Comparison of ENCODE assay signal across 1 cellular context in the genomic region with DNA sequence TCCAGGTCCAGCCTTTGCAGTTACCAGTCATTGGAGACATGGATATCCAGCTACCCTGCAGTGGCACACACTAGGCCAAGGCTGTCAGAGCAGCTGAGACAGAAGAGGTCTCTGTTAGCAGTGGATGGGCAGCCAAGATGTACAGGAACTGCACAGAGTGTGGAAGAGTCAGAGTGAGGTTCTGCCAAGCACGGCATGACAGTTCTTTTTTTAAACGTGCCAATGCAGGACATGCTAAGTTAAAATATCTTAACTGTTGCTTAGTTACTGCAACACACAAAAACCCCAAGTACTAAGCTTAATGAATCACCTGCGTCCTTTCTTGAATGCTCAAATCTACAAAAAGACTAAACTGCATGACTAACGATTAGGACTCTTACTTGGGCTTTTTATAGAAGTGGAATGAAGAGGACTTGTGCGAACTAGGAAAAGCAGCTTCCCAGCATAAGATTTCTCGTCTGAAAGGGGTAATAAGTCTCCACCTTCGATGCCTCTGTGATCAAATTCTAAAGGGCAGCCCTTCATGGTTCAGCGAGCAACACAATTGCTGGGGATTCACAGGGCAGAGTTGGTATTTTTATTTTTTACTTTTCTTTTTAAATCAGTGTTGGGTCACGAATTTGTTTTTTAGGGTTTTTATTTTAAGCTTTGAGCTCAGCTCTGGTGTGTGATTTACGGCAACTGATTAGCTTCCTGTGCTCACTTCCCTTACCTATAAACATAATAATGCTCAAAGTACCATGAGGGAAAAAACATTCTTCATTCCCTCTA.
TF ChIP-seq lines count a peak whose summit lies in the region.

No MANE protein-coding gene starts in this region.

TF ChIP-seq in HepG2, 621 proteins besides CTCF, POLR2A, EP300 and RAD21:
- TF ChIP-seq RNF2 (conservative IDR thresholded peaks at IDR 0.05; ENCODE audit: low read depth) (no peak), ZNF850 (CRISPR knock-in tag; conservative IDR thresholded peaks at IDR 0.05) (no peak), SP2 (CRISPR knock-in tag; IDR thresholded peaks at IDR 0.05) (no peak), CREBL2 (CRISPR knock-in tag; IDR thresholded peaks at IDR 0.05; ENCODE audit: borderline replicate concordance) (no peak), JDP2 (CRISPR knock-in tag; IDR thresholded peaks at IDR 0.05; ENCODE audit: borderline replicate concordance) (no peak), HCFC1 (IDR thresholded peaks at IDR 0.05; ENCODE audit: low read depth, low read length) (no peak), ZNF549 (CRISPR knock-in tag; IDR thresholded peaks at IDR 0.05) (no peak), REPIN1 (CRISPR knock-in tag; IDR thresholded peaks at IDR 0.05; ENCODE audit: borderline replicate concordance, low read depth) (no peak), ZNF761 (CRISPR knock-in tag; conservative IDR thresholded peaks at IDR 0.05) (no peak), MEIS2 (CRISPR knock-in tag; IDR thresholded peaks at IDR 0.05) (no peak), ZNF432 (CRISPR knock-in tag; IDR thresholded peaks at IDR 0.05; ENCODE audit: borderline replicate concordance) (no peak), TFAP4 (IDR thresholded peaks at IDR 0.05; ENCODE audit: borderline replicate concordance, low read depth) (no peak), MTA3 (CRISPR knock-in tag; IDR thresholded peaks at IDR 0.05) (no peak), ZNF451 (CRISPR knock-in tag; IDR thresholded peaks at IDR 0.05) (no peak), TEAD2 (CRISPR knock-in tag; IDR thresholded peaks at IDR 0.05) (no peak), ZNF709 (CRISPR knock-in tag; IDR thresholded peaks at IDR 0.05) (no peak)
- TF ChIP-seq, protein P1, sequence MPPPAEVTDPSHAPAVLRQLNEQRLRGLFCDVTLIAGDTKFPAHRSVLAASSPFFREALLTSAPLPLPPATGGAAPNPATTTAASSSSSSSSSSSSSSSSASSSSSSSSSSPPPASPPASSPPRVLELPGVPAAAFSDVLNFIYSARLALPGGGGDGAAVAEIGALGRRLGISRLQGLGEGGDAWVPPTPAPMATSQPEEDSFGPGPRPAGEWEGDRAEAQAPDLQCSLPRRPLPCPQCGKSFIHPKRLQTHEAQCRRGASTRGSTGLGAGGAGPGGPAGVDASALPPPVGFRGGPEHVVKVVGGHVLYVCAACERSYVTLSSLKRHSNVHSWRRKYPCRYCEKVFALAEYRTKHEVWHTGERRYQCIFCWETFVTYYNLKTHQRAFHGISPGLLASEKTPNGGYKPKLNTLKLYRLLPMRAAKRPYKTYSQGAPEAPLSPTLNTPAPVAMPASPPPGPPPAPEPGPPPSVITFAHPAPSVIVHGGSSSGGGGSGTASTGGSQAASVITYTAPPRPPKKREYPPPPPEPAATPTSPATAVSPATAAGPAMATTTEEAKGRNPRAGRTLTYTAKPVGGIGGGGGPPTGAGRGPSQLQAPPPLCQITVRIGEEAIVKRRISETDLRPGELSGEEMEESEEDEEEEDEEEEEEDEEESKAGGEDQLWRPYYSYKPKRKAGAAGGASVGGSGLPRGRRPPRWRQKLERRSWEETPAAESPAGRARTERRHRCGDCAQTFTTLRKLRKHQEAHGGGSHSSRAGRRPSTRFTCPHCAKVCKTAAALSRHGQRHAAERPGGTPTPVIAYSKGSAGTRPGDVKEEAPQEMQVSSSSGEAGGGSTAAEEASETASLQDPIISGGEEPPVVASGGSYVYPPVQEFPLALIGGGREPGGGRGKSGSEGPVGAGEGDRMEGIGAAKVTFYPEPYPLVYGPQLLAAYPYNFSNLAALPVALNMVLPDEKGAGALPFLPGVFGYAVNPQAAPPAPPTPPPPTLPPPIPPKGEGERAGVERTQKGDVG (CRISPR knock-in tag; IDR thresholded peaks at IDR 0.05; ENCODE audit: borderline replicate concordance) = no peak
- TF ChIP-seq, protein P2, sequence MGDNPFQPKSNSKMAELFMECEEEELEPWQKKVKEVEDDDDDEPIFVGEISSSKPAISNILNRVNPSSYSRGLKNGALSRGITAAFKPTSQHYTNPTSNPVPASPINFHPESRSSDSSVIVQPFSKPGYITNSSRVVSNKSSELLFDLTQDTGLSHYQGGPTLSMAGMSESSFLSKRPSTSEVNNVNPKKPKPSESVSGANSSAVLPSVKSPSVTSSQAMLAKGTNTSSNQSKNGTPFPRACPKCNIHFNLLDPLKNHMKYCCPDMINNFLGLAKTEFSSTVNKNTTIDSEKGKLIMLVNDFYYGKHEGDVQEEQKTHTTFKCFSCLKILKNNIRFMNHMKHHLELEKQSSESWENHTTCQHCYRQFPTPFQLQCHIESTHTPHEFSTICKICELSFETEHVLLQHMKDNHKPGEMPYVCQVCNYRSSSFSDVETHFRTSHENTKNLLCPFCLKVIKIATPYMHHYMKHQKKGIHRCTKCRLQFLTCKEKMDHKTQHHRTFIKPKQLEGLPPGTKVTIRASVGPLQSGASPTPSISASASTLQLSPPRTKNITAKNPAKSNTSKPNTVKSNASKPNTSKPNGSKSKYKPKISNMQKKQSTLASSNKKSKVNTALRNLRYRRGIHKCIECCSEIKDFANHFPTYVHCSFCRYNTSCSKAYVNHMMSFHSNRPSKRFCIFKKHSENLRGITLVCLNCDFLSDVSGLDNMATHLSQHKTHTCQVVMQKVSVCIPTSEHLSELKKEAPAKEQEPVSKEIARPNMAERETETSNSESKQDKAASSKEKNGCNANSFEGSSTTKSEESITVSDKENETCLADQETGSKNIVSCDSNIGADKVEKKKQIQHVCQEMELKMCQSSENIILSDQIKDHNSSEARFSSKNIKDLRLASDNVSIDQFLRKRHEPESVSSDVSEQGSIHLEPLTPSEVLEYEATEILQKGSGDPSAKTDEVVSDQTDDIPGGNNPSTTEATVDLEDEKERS (CRISPR knock-in tag; IDR thresholded peaks at IDR 0.05) = no peak
- TF ChIP-seq, protein P3, sequence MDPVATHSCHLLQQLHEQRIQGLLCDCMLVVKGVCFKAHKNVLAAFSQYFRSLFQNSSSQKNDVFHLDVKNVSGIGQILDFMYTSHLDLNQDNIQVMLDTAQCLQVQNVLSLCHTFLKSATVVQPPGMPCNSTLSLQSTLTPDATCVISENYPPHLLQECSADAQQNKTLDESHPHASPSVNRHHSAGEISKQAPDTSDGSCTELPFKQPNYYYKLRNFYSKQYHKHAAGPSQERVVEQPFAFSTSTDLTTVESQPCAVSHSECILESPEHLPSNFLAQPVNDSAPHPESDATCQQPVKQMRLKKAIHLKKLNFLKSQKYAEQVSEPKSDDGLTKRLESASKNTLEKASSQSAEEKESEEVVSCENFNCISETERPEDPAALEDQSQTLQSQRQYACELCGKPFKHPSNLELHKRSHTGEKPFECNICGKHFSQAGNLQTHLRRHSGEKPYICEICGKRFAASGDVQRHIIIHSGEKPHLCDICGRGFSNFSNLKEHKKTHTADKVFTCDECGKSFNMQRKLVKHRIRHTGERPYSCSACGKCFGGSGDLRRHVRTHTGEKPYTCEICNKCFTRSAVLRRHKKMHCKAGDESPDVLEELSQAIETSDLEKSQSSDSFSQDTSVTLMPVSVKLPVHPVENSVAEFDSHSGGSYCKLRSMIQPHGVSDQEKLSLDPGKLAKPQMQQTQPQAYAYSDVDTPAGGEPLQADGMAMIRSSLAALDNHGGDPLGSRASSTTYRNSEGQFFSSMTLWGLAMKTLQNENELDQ (CRISPR knock-in tag; IDR thresholded peaks at IDR 0.05; ENCODE audit: borderline replicate concordance) = no peak
TF ChIP-seq in HepG2: peak in this region for 0.
